ENCODE assay signal across 12 cellular contexts in genomic region chr4:165079476-165079875, GRCh38. TPM values are rescaled to one million over a fixed set of nuclear protein-coding genes. Genes with fewer than 3 reads are reported as not detected.
DNase-seq lines count a peak whose midpoint lies in the region; ATAC-seq and TF ChIP-seq lines count a peak whose summit lies in the region.
"Had no signal": no experiment of that assay in that cellular context is flagged by ENCODE, and none has a peak within 500 bp of the region (broad histone marks: within the 10 kb centered on the region; RNA-seq: fewer than 3 reads in every experiment).

No MANE protein-coding gene starts in this region.

- no peak for TF ChIP-seq EP300 in esophagus muscularis mucosa (IDR thresholded peaks at IDR 0.05)

- no peak for ATAC-seq in CD4-positive, alpha-beta T cell (ENCODE audit: poor library complexity)
- no peak for ATAC-seq in GM21717 (IDR thresholded peaks at IDR 0.05; ENCODE audit: unreplicated experiment)

- intact Hi-C loops in esophagus muscularis mucosa (cut with DNase I), result no loop called here
- intact Hi-C loops in CD4-positive, alpha-beta T cell (cut with DNase I, micrococcal nuclease), result no loop called here

- no peaks in the 10 kb centered on the region for H3K4me1 Mint-ChIP-seq in CD4-positive, alpha-beta T cell (ENCODE audit: low read depth)

- H3K4me3 ChIP-seq in esophagus muscularis mucosa, result no peak overlapping the region

- no peak for TF ChIP-seq POLR2A in esophagus muscularis mucosa (IDR thresholded peaks at IDR 0.05; ENCODE audit: low read depth)

- H3K36me3 Mint-ChIP-seq in CD4-positive, alpha-beta T cell (ENCODE audit: low read depth), result peaks cover 57% of the 10 kb centered on the region

- POLR2A ChIA-PET in CD4-positive, alpha-beta T cell (lab: Charles Lee), result no interaction called here

- CTCF ChIA-PET in CD4-positive, alpha-beta T cell (lab: Charles Lee), result no interaction called here

- TF ChIP-seq CTCF in esophagus muscularis mucosa (IDR thresholded peaks at IDR 0.05), result no peak
- no peak for TF ChIP-seq CTCF in CD4-positive, alpha-beta T cell (IDR thresholded peaks at IDR 0.05)

- 22% methylated on average over 6 of the region's 6 CpGs for WGBS in esophagus muscularis mucosa

- DNase-seq in DMS 273 (lab: John Stamatoyannopoulos, UW; ENCODE audit: unreplicated experiment), result peak; percentile 33
- no peak for DNase-seq in DMS 273 treated with DMSO at 0.1 percent for 48 hours (lab: John Stamatoyannopoulos, UW)
- DNase-seq in NCI-H748 treated with DMSO at 0.1 percent for 48 hours (lab: John Stamatoyannopoulos, UW), result peak; percentile 35
- peak; percentile 37 for DNase-seq in esophagus muscularis mucosa (ENCODE audit: extremely low spot score)
- DNase-seq in renal cortical epithelial cell (ENCODE audit: low read depth), result peak; percentile 61
- DNase-seq in A172 (ENCODE audit: low spot score), result no peak
- no peak for DNase-seq in CD4-positive, alpha-beta T cell
- DNase-seq: 8988T, NCI-H146, trophoblast cell, WERI-Rb-1 had no signal

- no peaks in the 10 kb centered on the region for H3K9me3 Mint-ChIP-seq in CD4-positive, alpha-beta T cell

- no peak overlapping the region for H3K27ac Mint-ChIP-seq in CD4-positive, alpha-beta T cell

- H3K4me3 Mint-ChIP-seq in CD4-positive, alpha-beta T cell, result no peak overlapping the region

- no peaks in the 10 kb centered on the region for H3K27me3 Mint-ChIP-seq in CD4-positive, alpha-beta T cell

- no peaks in the 10 kb centered on the region for H3K9me3 ChIP-seq in esophagus muscularis mucosa
- H3K9me3 ChIP-seq in CD4-positive, alpha-beta T cell (ENCODE audit: control insufficient read depth, low read length), result no peaks in the 10 kb centered on the region

- H3K36me3 ChIP-seq in esophagus muscularis mucosa, result peaks cover 32 to 62% (median 41%) of the 10 kb centered on the region in 4 donors

- no peaks in the 10 kb centered on the region for H3K27me3 ChIP-seq in esophagus muscularis mucosa
- H3K27me3 ChIP-seq in CD4-positive, alpha-beta T cell (ENCODE audit: control insufficient read depth, insufficient read depth, low read length), result no peaks in the 10 kb centered on the region

- no peak overlapping the region for H3K27ac ChIP-seq in esophagus muscularis mucosa (replicated peaks in 1 of 4)
- no peak overlapping the region for H3K27ac ChIP-seq in CD4-positive, alpha-beta T cell (ENCODE audit: low read depth, low read length)
- H3K27ac ChIP-seq: WERI-Rb-1 had no signal

- peaks cover 0 to 3% (median 0%) of the 10 kb centered on the region in 4 donors for H3K4me1 ChIP-seq in esophagus muscularis mucosa

RNA-seq across cellular contexts. Expression of gene TRIM75, which starts 25.8 kb away (rescaled TPM):
- not detected for total RNA-seq in esophagus muscularis mucosa
- not detected in 2 replicates for total RNA-seq in renal cortical epithelial cell
- total RNA-seq in A172 (2014; rRNA removed; shearing (Covaris generic)), result not detected in 2 replicates
- total RNA-seq in CD4-positive, alpha-beta T cell, result not detected

RNA-seq across cellular contexts. Expression of gene TMEM192, which starts 33.2 kb away (rescaled TPM):
- total RNA-seq in esophagus muscularis mucosa (10 to 100 TPM; 11.6 to 19.1 (median 14.1) TPM), renal cortical epithelial cell (15.6 and 26.2 TPM in 2 replicates)
- 20.2 and 24.8 TPM in 2 replicates for total RNA-seq in A172 (2014; rRNA removed; shearing (Covaris generic))
- 1 to 10 TPM; 4.6 to 4.7 TPM for total RNA-seq in CD4-positive, alpha-beta T cell

RNA-seq across cellular contexts. Expression of gene TRIM60, which starts 47.7 kb away (rescaled TPM):
- total RNA-seq in esophagus muscularis mucosa (not detected), renal cortical epithelial cell (not detected in 2 replicates)
- total RNA-seq in A172 (2014; rRNA removed; shearing (Covaris generic)), result not detected in 2 replicates
- total RNA-seq in CD4-positive, alpha-beta T cell, result not detected

Comparison
In these comparisons a context has a peak if more than half of its experiments do, and no peak if none do; other contexts are left out.
1. DNase-seq: peak in DMS 273 (single experiment), NCI-H748 treated with DMSO at 0.1 percent for 48 hours (single experiment), esophagus muscularis mucosa (single experiment) and renal cortical epithelial cell (single experiment); none in DMS 273 treated with DMSO at 0.1 percent for 48 hours (single experiment), A172 (single experiment) and CD4-positive, alpha-beta T cell (0 of 10).